In genomic region chr3:126654571-126655393, GRCh38 we compare ENCODE assay signal across 8 cellular contexts. TPM values are rescaled to one million over a fixed set of nuclear protein-coding genes. Genes with fewer than 3 reads are reported as not detected.
A peak's percentile ranks its signal among the peaks of the same experiment; 100 is the strongest.
DNase-seq lines count a peak whose midpoint lies in the region; ATAC-seq and TF ChIP-seq lines count a peak whose summit lies in the region.

TSS of gene TXNRD3 (minus strand) at chr3:126655124.

- peak within 1 kb of the TSS; percentile 62 for H3K4me3 ChIP-seq in NB4 (ENCODE audit: low read depth, low read length)
- H3K4me3 ChIP-seq in urinary bladder (ENCODE audit: low read depth, low read length), result peak within 1 kb of the TSS; percentile 86

- TF ChIP-seq CTCF in NB4 (IDR thresholded peaks at IDR 0.05; ENCODE audit: low read depth, low read length), result no peak

- ATAC-seq in HG02571 (IDR thresholded peaks at IDR 0.05; ENCODE audit: unreplicated experiment), result no peak

- peak; percentile 54 for TF ChIP-seq POLR2A in NB4 (IDR thresholded peaks at IDR 0.05; ENCODE audit: extremely low read depth, insufficient read length)

- no peaks in the 10 kb centered on the region for H3K36me3 ChIP-seq in urinary bladder (ENCODE audit: insufficient read depth)

- WGBS in urinary bladder, result under 1% methylated on average over 102 of the region's 102 CpGs

- peak within 1 kb of the TSS; percentile 75 for H3K27ac ChIP-seq in urinary bladder (ENCODE audit: low read depth)

- DNase-seq in DMS114 treated with DMSO at 0.1 percent for 48 hours (lab: John Stamatoyannopoulos, UW; ENCODE audit: unreplicated experiment) (peak; percentile 36), NB4 (ENCODE audit: low read depth) (peak; percentile 74), T-helper 22 cell (ENCODE audit: low read depth) (peak; percentile 17), astrocyte of the hippocampus (ENCODE audit: low read depth, low spot score) (peak; percentile 91), hippocampal formation (lab: John Stamatoyannopoulos, UW) (peak; percentile 17 to 76), renal cortical epithelial cell (ENCODE audit: low read depth) (peak; percentile 13)

- H3K4me1 ChIP-seq in urinary bladder (ENCODE audit: insufficient read depth), result no peaks in the 10 kb centered on the region

RNA-seq across cellular contexts. Expression of gene TXNRD3, which starts in this region (rescaled TPM):
- total RNA-seq in renal cortical epithelial cell (9.5 and 11.5 TPM in 2 replicates), urinary bladder (17.8 TPM)
- polyA plus RNA-seq in urinary bladder, result 7.2 TPM

Comparison
In these comparisons a context has a peak if more than half of its experiments do, and no peak if none do; other contexts are left out.
1. DNase-seq: peak in every context shown above with its lines; median percentile 91 in astrocyte of the hippocampus; 74 in NB4; 46 in hippocampal formation; 36 in DMS114 treated with DMSO at 0.1 percent for 48 hours; 17 in T-helper 22 cell; 13 in renal cortical epithelial cell.